Comparison of ENCODE assay signal across 8 cellular contexts in the genomic region with DNA sequence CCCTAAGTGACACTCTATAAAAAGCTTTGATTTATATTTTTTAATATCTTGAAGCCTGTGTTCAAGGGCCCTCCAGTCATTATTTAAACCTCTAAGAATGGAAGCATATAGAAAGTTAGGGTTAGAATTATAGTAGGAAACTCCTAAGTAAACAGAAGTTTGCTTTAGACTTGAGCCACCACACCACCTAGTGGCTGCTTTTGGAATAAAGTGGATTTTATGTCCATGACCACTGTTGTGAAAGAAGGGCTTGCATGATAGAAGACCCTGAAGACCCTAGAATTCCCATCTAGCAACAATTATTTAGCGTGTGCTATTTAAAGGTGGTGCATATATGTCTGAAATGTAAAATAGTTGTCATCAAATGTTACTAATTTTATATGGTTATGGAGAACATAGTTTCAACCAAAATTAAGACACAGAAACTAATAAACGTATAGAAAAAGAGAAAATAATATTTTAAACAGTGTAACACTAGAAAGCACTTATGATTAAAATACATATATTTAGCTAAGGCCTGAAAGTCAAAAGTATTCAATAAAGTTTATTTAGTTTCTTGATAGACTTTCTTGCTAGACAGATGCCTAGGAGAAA. TPM values are rescaled to one million over a fixed set of nuclear protein-coding genes. Genes with fewer than 3 reads are reported as not detected.
DNase-seq lines count a peak whose midpoint lies in the region; ATAC-seq, FAIRE-seq and TF ChIP-seq lines count a peak whose summit lies in the region.

No MANE protein-coding gene starts in this region.

- FAIRE-seq in GM12878 (lab: Jason Lieb, UNC) = peak; percentile 31

- RAD21 ChIA-PET in GM12878 (lab: Charles Lee; ENCODE audit: unreplicated experiment) = interaction anchor here (1.4 kb wide), 1 partner anchor 183 kb away, joined by 7 read pairs; no protein-coding TSS in a partner anchor

- H3K79me2 ChIP-seq in GM12878 (ENCODE audit: control insufficient read depth, insufficient read depth, low read length) = no peaks in the 10 kb centered on the region

- no peak overlapping the region for H3K4me3 ChIP-seq in GM12878

- H3K4me1 ChIP-seq in GM12878 (ENCODE audit: control insufficient read depth, insufficient read depth, low read length) = no peaks in the 10 kb centered on the region

- in situ Hi-C loops in GM12878 (cut with MboI) = no loop called here

- DNase-seq in COR-L47 (lab: John Stamatoyannopoulos, UW) (peak; percentile 11), NCI-H2227 (lab: John Stamatoyannopoulos, UW; ENCODE audit: unreplicated experiment) (peak; percentile 73), GM12878 (ENCODE audit: low read depth, low spot score) (no peak), left lobe of liver (ENCODE audit: low spot score) (no peak), DMS153 (lab: John Stamatoyannopoulos, UW) (no peak), DMS79 (lab: John Stamatoyannopoulos, UW) (no peak)

- peak; percentile 62 to 74 (median 73); a peak in 5 of 6 replicates for TF ChIP-seq CTCF in GM12878 (IDR thresholded peaks at IDR 0.05 in 2 of 3, conservative IDR thresholded peaks at IDR 0.05 in 1 of 3; ENCODE audit: control insufficient read depth in 2 of 3, extremely low read depth in 1 of 3, insufficient read depth in 1 of 3, low read depth in 3 of 3, low read length in 3 of 3)

- POLR2A ChIA-PET in GM12878 (lab: Charles Lee) = no interaction called here

- H4K20me1 ChIP-seq in GM12878 (ENCODE audit: control insufficient read depth, insufficient read depth) = no peaks in the 10 kb centered on the region

- no peaks in the 10 kb centered on the region for H3K27me3 ChIP-seq in GM12878 (replicated peaks in 1 of 2; ENCODE audit: control insufficient read depth in 2 of 2, insufficient read depth in 2 of 2, low read length in 1 of 2)

- intact Hi-C loops in GM12878 (cut with micrococcal nuclease; ENCODE audit: unreplicated experiment) = loop anchor here (1.0 kb wide), 1 partner anchor 183 kb away; no protein-coding TSS in a partner anchor

- no peaks in the 10 kb centered on the region for H3K36me3 ChIP-seq in GM12878 (ENCODE audit: control insufficient read depth in 2 of 2, insufficient read depth in 2 of 2, low read length in 1 of 2)

- no TSS peak for BruUV-seq in GM12878 (replicated peaks; lab: Mats Ljungman, UMichigan)

- ATAC-seq in GM18519 (IDR thresholded peaks at IDR 0.05; ENCODE audit: low FRiP score, unreplicated experiment) (peak; percentile 94), HG02981 (IDR thresholded peaks at IDR 0.05; ENCODE audit: unreplicated experiment) (peak; percentile 76), GM12878 (peak; percentile 70), left lobe of liver (peak; percentile 79)

- SMC1A ChIA-PET in GM12878 (lab: Charles Lee; ENCODE audit: uncharacterized antibody, unreplicated experiment) = interaction anchor here (0.7 to 5.7 kb wide), 4 partner anchors 179 to 327 kb away, joined by 3 to 26 read pairs (median 3); no protein-coding TSS in a partner anchor

- no peak overlapping the region for H3K9ac ChIP-seq in GM12878 (ENCODE audit: control insufficient read depth, insufficient read depth, low read length)

- WGBS in GM12878 (ENCODE audit: insufficient coverage, insufficient replicate concordance, low lambda C conversion rate, missing lambda C conversion rate) = 0% methylated on average over 2 of the region's 2 CpGs

- no peak overlapping the region for H2AFZ ChIP-seq in GM12878 (ENCODE audit: control insufficient read depth, low read depth, low read length)

- TF ChIP-seq RAD21 in GM12878 (IDR thresholded peaks at IDR 0.05; ENCODE audit: insufficient read depth, low read depth, low read length) = peak; percentile 54

- H3K27ac ChIP-seq in GM12878 (ENCODE audit: control insufficient read depth, insufficient read depth) = no peak overlapping the region

- H3K9me3 ChIP-seq in GM12878 (replicated peaks; ENCODE audit: control insufficient read depth, insufficient read depth, low read length) = no peaks in the 10 kb centered on the region

- no peak for TF ChIP-seq EP300 in GM12878 (IDR thresholded peaks at IDR 0.05; ENCODE audit: borderline replicate concordance in 1 of 2, control insufficient read depth in 1 of 2, low read depth in 2 of 2, low read length in 2 of 2)

- CTCF ChIA-PET in GM12878 (lab: Yijun Ruan, JAX) = interaction anchor here (0.8 to 5.2 kb wide), 13 partner anchors 9 to 339 kb away, joined by 3 to 67 read pairs (median 4); partner anchors contain the start of genes LRRIQ1 and TSPAN19

- no peak overlapping the region for H3K4me2 ChIP-seq in GM12878 (ENCODE audit: control insufficient read depth, insufficient read depth)

- TF ChIP-seq POLR2A in GM12878 (IDR thresholded peaks at IDR 0.05; ENCODE audit: low read depth, low read length) = no peak

TF ChIP-seq in GM12878, 131 proteins besides CTCF, POLR2A, EP300 and RAD21:
- TF ChIP-seq ATF3 (IDR thresholded peaks at IDR 0.05; ENCODE audit: borderline replicate concordance, extremely low read depth, low read depth, low read length) = no peak
- TF ChIP-seq SMC3 (IDR thresholded peaks at IDR 0.05; ENCODE audit: borderline replicate concordance, low read length) = peak; percentile 55; the same call in 1 of the 2 replicates
TF ChIP-seq in GM12878: peak in this region for 1.

RNA-seq across cellular contexts. Expression of gene LRRIQ1, which starts 21.3 kb away (rescaled TPM):
- 0.91 and 1.1 TPM in 2 replicates for total RNA-seq in GM12878 (2013; cell fraction: nucleolus; rRNA removed)
- total RNA-seq in GM12878 (2014; rRNA removed) (0.05 and 0.23 TPM in 2 replicates), GM12878 (2014; rRNA removed; fragmentation: Illumina TruSeq; extraction: Trizol) (not detected in 2 replicates), GM12878 (2021) (not detected in 2 replicates), left lobe of liver (not detected)
- polyA plus RNA-seq in GM12878 (2011; ENCODE audit: low read depth) = not detected
- polyA plus RNA-seq in GM12878 (2011; rRNA removed) (0.14 and 0.46 TPM in 2 replicates), GM12878 (2014; fragmentation: Illumina TruSeq; extraction: Trizol) (0.34 TPM in 1 of 2 replicates, not detected in the other), GM12878 (2014; fragmentation: Nextera tagmentation; extraction: Ambion mirVana) (not detected), GM12878 (2014; rRNA removed) (0.45 TPM in 1 of 2 replicates, not detected in the other), GM12878 (2016; fragmentation: Nextera tagmentation; extraction: Ambion mirVana) (under 1 TPM; 0.40 to 0.44 TPM)
- polyA plus RNA-seq in GM12878 (2011; cell fraction: cytosol; rRNA removed) = 0.04 and 0.10 TPM in 2 replicates
- polyA plus RNA-seq in GM12878 (2011; cell fraction: nucleus; rRNA removed) = 0.09 and 0.13 TPM in 2 replicates
- 0.18 TPM in 1 of 2 replicates, not detected in the other for polyA plus RNA-seq in GM12878 (2012)
- not detected in 2 replicates for polyA minus RNA-seq in GM12878 (2011; rRNA and poly(A)+ RNA removed)
- polyA minus RNA-seq in GM12878 (2011; cell fraction: cytosol; rRNA and poly(A)+ RNA removed) = not detected in 2 replicates
- polyA minus RNA-seq in GM12878 (2011; cell fraction: nucleus; rRNA and poly(A)+ RNA removed) = 0.19 and 0.48 TPM in 2 replicates

RNA-seq across cellular contexts. Expression of gene TSPAN19, which starts 21.4 kb away (rescaled TPM):
- 0.13 TPM in 1 of 2 replicates, not detected in the other for total RNA-seq in GM12878 (2013; cell fraction: nucleolus; rRNA removed)
- total RNA-seq in GM12878 (2014; rRNA removed) (not detected in 2 replicates), GM12878 (2014; rRNA removed; fragmentation: Illumina TruSeq; extraction: Trizol) (not detected in 2 replicates), GM12878 (2021) (not detected in 2 replicates), left lobe of liver (not detected)
- not detected for polyA plus RNA-seq in GM12878 (2011; ENCODE audit: low read depth)
- polyA plus RNA-seq in GM12878 (2011; rRNA removed) (0.06 TPM in 1 of 2 replicates, not detected in the other), GM12878 (2014; fragmentation: Illumina TruSeq; extraction: Trizol) (not detected in 2 replicates), GM12878 (2014; fragmentation: Nextera tagmentation; extraction: Ambion mirVana) (not detected), GM12878 (2014; rRNA removed) (not detected in 2 replicates), GM12878 (2016; fragmentation: Nextera tagmentation; extraction: Ambion mirVana) (not detected)
- not detected in 2 replicates for polyA plus RNA-seq in GM12878 (2011; cell fraction: cytosol; rRNA removed)
- polyA plus RNA-seq in GM12878 (2011; cell fraction: nucleus; rRNA removed) = 0.04 TPM in 2 replicates
- polyA plus RNA-seq in GM12878 (2012) = not detected in 2 replicates
- not detected in 2 replicates for polyA minus RNA-seq in GM12878 (2011; rRNA and poly(A)+ RNA removed)
- polyA minus RNA-seq in GM12878 (2011; cell fraction: cytosol; rRNA and poly(A)+ RNA removed) = not detected in 2 replicates
- polyA minus RNA-seq in GM12878 (2011; cell fraction: nucleus; rRNA and poly(A)+ RNA removed) = not detected in 2 replicates

Comparison
In these comparisons a context has a peak if more than half of its experiments do, and no peak if none do; other contexts are left out.
1. DNase-seq: peak in COR-L47 (single experiment) and NCI-H2227 (single experiment); none in GM12878 (single experiment), left lobe of liver (single experiment), DMS153 (single experiment) and DMS79 (single experiment).
2. Peak in every context shown above with its lines, with median percentiles within 50 percentile points of each other: ATAC-seq.